In genomic region chr16:20741555-20742285, GRCh38 we compare ENCODE assay signal across 1 cellular context.
A peak's percentile ranks its signal among the peaks of the same experiment; 100 is the strongest.
TF ChIP-seq lines count a peak whose summit lies in the region.

A gene with protein sequence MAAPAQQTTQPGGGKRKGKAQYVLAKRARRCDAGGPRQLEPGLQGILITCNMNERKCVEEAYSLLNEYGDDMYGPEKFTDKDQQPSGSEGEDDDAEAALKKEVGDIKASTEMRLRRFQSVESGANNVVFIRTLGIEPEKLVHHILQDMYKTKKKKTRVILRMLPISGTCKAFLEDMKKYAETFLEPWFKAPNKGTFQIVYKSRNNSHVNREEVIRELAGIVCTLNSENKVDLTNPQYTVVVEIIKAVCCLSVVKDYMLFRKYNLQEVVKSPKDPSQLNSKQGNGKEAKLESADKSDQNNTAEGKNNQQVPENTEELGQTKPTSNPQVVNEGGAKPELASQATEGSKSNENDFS (minus strand): TSS chr16:20741818. CDS start chr16:20741739, 79 bp downstream.

TF ChIP-seq in H1, 55 proteins besides CTCF, POLR2A, EP300 and RAD21:
- TF ChIP-seq SP4 (IDR thresholded peaks at IDR 0.05; ENCODE audit: low read length) = peak; percentile 82; the same call in 1 of the 2 replicates
- peak; percentile 96 for TF ChIP-seq KDM5A (IDR thresholded peaks at IDR 0.05; ENCODE audit: low read length)
- TF ChIP-seq SUZ12 (IDR thresholded peaks at IDR 0.05; ENCODE audit: low read length) = no peak
- TF ChIP-seq BCL11A (IDR thresholded peaks at IDR 0.05; ENCODE audit: low read depth in 2 of 2, low read length in 2 of 2) = no peak
- no peak for TF ChIP-seq BACH1 (IDR thresholded peaks at IDR 0.05; ENCODE audit: low read length)
- TF ChIP-seq TEAD4 (IDR thresholded peaks at IDR 0.05; ENCODE audit: low read depth, low read length) = peak; percentile 84
- no peak for TF ChIP-seq EZH2 (IDR thresholded peaks at IDR 0.05; ENCODE audit: low read depth, low read length, severe bottlenecking)
- no peak for TF ChIP-seq TCF12 (IDR thresholded peaks at IDR 0.05; ENCODE audit: low read depth, low read length)
- no peak for TF ChIP-seq CEBPB (IDR thresholded peaks at IDR 0.05; ENCODE audit: low read depth, low read length)
- TF ChIP-seq SIN3A (conservative IDR thresholded peaks at IDR 0.05 in 1 of 2, IDR thresholded peaks at IDR 0.05 in 1 of 2; ENCODE audit: low read depth in 1 of 2, low read length in 2 of 2) = peak in 1 of 2 experiments; percentile 87; a peak in 2 of 4 replicates
- TF ChIP-seq SAP30 (IDR thresholded peaks at IDR 0.05; ENCODE audit: insufficient read depth, insufficient replicate concordance, low read length) = no peak
- TF ChIP-seq, protein P1, sequence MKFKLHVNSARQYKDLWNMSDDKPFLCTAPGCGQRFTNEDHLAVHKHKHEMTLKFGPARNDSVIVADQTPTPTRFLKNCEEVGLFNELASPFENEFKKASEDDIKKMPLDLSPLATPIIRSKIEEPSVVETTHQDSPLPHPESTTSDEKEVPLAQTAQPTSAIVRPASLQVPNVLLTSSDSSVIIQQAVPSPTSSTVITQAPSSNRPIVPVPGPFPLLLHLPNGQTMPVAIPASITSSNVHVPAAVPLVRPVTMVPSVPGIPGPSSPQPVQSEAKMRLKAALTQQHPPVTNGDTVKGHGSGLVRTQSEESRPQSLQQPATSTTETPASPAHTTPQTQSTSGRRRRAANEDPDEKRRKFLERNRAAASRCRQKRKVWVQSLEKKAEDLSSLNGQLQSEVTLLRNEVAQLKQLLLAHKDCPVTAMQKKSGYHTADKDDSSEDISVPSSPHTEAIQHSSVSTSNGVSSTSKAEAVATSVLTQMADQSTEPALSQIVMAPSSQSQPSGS (IDR thresholded peaks at IDR 0.05; ENCODE audit: low read length) = no peak
- TF ChIP-seq USF2 (IDR thresholded peaks at IDR 0.05; ENCODE audit: low read length) = no peak
- TF ChIP-seq TAF7 (optimal IDR thresholded peaks at IDR 0.05; ENCODE audit: borderline replicate concordance, low read depth, low read length) = peak; percentile 16
- TF ChIP-seq, protein P2, sequence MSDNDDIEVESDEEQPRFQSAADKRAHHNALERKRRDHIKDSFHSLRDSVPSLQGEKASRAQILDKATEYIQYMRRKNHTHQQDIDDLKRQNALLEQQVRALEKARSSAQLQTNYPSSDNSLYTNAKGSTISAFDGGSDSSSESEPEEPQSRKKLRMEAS (IDR thresholded peaks at IDR 0.05) = peak; percentile 53
- TF ChIP-seq TBP (IDR thresholded peaks at IDR 0.05; ENCODE audit: low read depth, low read length) = peak; percentile 80; the same call in 1 of the 2 replicates
- TF ChIP-seq MAFK (IDR thresholded peaks at IDR 0.05; ENCODE audit: low read depth, low read length) = no peak
- TF ChIP-seq RNF2 (IDR thresholded peaks at IDR 0.05; ENCODE audit: borderline replicate concordance, low read depth, low read length, missing control alignments, poor library complexity, severe bottlenecking) = no peak
- TF ChIP-seq SIRT6 (IDR thresholded peaks at IDR 0.05; ENCODE audit: low read length) = no peak
- peak; percentile 43; the same call in 1 of the 2 replicates for TF ChIP-seq CHD2 (IDR thresholded peaks at IDR 0.05; ENCODE audit: low read length)
- peak; percentile 43; the same call in 1 of the 2 replicates for TF ChIP-seq YY1 (IDR thresholded peaks at IDR 0.05; ENCODE audit: low read depth, low read length)
- peak; percentile 100 for TF ChIP-seq KDM4A (IDR thresholded peaks at IDR 0.05; ENCODE audit: low read depth, low read length, severe bottlenecking)
- TF ChIP-seq SP1 (IDR thresholded peaks at IDR 0.05; ENCODE audit: low read depth, low read length) = peak; percentile 92
- TF ChIP-seq RBBP5 (IDR thresholded peaks at IDR 0.05; ENCODE audit: borderline replicate concordance, low read depth, low read length) = peak; percentile 99
- TF ChIP-seq GTF2F1 (IDR thresholded peaks at IDR 0.05; ENCODE audit: borderline replicate concordance, low read depth, low read length) = no peak
- no peak for TF ChIP-seq SP2 (IDR thresholded peaks at IDR 0.05; ENCODE audit: low read length)
- peak; percentile 93 for TF ChIP-seq PHF8 (conservative IDR thresholded peaks at IDR 0.05; ENCODE audit: low read depth, low read length)
- TF ChIP-seq KDM1A (IDR thresholded peaks at IDR 0.05; ENCODE audit: borderline replicate concordance, low read length) = no peak
- TF ChIP-seq BRCA1 (IDR thresholded peaks at IDR 0.05; ENCODE audit: low read depth, low read length) = no peak
- no peak for TF ChIP-seq RFX5 (IDR thresholded peaks at IDR 0.05; ENCODE audit: borderline replicate concordance, low read depth, low read length)
- no peak for TF ChIP-seq JUND (IDR thresholded peaks at IDR 0.05; ENCODE audit: low read length)
- peak; percentile 98 for TF ChIP-seq ASH2L (IDR thresholded peaks at IDR 0.05; ENCODE audit: low read length)
- TF ChIP-seq FOSL1 (IDR thresholded peaks at IDR 0.05; ENCODE audit: insufficient read depth, low read depth, low read length) = peak; percentile 93
- no peak for TF ChIP-seq RXRA (IDR thresholded peaks at IDR 0.05; ENCODE audit: insufficient read depth, low read depth, low read length)
- peak; percentile 84 for TF ChIP-seq SRF (IDR thresholded peaks at IDR 0.05; ENCODE audit: low read depth, low read length)
- no peak for TF ChIP-seq CBX5 (IDR thresholded peaks at IDR 0.05; ENCODE audit: low read depth, low read length)
- no peak for TF ChIP-seq CTBP2 (IDR thresholded peaks at IDR 0.05; ENCODE audit: borderline replicate concordance, insufficient read depth, insufficient read length, low read length)
- TF ChIP-seq E2F6 (IDR thresholded peaks at IDR 0.05) = peak; percentile 45; the same call in 1 of the 2 replicates
- no peak for TF ChIP-seq ZNF274 (IDR thresholded peaks at IDR 0.05; ENCODE audit: borderline replicate concordance, extremely low read depth, low read length)
- TF ChIP-seq, protein P3, sequence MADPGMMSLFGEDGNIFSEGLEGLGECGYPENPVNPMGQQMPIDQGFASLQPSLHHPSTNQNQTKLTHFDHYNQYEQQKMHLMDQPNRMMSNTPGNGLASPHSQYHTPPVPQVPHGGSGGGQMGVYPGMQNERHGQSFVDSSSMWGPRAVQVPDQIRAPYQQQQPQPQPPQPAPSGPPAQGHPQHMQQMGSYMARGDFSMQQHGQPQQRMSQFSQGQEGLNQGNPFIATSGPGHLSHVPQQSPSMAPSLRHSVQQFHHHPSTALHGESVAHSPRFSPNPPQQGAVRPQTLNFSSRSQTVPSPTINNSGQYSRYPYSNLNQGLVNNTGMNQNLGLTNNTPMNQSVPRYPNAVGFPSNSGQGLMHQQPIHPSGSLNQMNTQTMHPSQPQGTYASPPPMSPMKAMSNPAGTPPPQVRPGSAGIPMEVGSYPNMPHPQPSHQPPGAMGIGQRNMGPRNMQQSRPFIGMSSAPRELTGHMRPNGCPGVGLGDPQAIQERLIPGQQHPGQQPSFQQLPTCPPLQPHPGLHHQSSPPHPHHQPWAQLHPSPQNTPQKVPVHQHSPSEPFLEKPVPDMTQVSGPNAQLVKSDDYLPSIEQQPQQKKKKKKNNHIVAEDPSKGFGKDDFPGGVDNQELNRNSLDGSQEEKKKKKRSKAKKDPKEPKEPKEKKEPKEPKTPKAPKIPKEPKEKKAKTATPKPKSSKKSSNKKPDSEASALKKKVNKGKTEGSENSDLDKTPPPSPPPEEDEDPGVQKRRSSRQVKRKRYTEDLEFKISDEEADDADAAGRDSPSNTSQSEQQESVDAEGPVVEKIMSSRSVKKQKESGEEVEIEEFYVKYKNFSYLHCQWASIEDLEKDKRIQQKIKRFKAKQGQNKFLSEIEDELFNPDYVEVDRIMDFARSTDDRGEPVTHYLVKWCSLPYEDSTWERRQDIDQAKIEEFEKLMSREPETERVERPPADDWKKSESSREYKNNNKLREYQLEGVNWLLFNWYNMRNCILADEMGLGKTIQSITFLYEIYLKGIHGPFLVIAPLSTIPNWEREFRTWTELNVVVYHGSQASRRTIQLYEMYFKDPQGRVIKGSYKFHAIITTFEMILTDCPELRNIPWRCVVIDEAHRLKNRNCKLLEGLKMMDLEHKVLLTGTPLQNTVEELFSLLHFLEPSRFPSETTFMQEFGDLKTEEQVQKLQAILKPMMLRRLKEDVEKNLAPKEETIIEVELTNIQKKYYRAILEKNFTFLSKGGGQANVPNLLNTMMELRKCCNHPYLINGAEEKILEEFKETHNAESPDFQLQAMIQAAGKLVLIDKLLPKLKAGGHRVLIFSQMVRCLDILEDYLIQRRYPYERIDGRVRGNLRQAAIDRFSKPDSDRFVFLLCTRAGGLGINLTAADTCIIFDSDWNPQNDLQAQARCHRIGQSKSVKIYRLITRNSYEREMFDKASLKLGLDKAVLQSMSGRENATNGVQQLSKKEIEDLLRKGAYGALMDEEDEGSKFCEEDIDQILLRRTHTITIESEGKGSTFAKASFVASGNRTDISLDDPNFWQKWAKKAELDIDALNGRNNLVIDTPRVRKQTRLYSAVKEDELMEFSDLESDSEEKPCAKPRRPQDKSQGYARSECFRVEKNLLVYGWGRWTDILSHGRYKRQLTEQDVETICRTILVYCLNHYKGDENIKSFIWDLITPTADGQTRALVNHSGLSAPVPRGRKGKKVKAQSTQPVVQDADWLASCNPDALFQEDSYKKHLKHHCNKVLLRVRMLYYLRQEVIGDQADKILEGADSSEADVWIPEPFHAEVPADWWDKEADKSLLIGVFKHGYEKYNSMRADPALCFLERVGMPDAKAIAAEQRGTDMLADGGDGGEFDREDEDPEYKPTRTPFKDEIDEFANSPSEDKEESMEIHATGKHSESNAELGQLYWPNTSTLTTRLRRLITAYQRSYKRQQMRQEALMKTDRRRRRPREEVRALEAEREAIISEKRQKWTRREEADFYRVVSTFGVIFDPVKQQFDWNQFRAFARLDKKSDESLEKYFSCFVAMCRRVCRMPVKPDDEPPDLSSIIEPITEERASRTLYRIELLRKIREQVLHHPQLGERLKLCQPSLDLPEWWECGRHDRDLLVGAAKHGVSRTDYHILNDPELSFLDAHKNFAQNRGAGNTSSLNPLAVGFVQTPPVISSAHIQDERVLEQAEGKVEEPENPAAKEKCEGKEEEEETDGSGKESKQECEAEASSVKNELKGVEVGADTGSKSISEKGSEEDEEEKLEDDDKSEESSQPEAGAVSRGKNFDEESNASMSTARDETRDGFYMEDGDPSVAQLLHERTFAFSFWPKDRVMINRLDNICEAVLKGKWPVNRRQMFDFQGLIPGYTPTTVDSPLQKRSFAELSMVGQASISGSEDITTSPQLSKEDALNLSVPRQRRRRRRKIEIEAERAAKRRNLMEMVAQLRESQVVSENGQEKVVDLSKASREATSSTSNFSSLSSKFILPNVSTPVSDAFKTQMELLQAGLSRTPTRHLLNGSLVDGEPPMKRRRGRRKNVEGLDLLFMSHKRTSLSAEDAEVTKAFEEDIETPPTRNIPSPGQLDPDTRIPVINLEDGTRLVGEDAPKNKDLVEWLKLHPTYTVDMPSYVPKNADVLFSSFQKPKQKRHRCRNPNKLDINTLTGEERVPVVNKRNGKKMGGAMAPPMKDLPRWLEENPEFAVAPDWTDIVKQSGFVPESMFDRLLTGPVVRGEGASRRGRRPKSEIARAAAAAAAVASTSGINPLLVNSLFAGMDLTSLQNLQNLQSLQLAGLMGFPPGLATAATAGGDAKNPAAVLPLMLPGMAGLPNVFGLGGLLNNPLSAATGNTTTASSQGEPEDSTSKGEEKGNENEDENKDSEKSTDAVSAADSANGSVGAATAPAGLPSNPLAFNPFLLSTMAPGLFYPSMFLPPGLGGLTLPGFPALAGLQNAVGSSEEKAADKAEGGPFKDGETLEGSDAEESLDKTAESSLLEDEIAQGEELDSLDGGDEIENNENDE (IDR thresholded peaks at IDR 0.05; ENCODE audit: insufficient replicate concordance, low read length) = no peak
- TF ChIP-seq POLR2AphosphoS5 (IDR thresholded peaks at IDR 0.05; ENCODE audit: low read depth, low read length) = peak; percentile 91
- no peak for TF ChIP-seq EGR1 (IDR thresholded peaks at IDR 0.05; ENCODE audit: borderline replicate concordance, low read depth, low read length)
- no peak for TF ChIP-seq HDAC6 (IDR thresholded peaks at IDR 0.05; ENCODE audit: low read depth, low read length)
- no peak for TF ChIP-seq CBX8 (IDR thresholded peaks at IDR 0.05; ENCODE audit: borderline replicate concordance, low read depth, low read length)
- peak in 1 of 2 experiments; percentile 74; a peak in 1 of 4 replicates for TF ChIP-seq HDAC2 (IDR thresholded peaks at IDR 0.05; ENCODE audit: borderline replicate concordance in 1 of 2, low read depth in 2 of 2, low read length in 2 of 2)
- TF ChIP-seq, protein P4, sequence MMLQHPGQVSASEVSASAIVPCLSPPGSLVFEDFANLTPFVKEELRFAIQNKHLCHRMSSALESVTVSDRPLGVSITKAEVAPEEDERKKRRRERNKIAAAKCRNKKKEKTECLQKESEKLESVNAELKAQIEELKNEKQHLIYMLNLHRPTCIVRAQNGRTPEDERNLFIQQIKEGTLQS (IDR thresholded peaks at IDR 0.05; ENCODE audit: insufficient read depth, low read depth, low read length) = peak; percentile 85
- no peak for TF ChIP-seq NANOG (IDR thresholded peaks at IDR 0.05; ENCODE audit: insufficient read depth, low read depth, low read length, poor library complexity, severe bottlenecking)
- TF ChIP-seq CREB1 (IDR thresholded peaks at IDR 0.05) = peak; percentile 100
- TF ChIP-seq NRF1 (IDR thresholded peaks at IDR 0.05; ENCODE audit: low read depth, low read length) = no peak
- no peak; the same call in 1 of the 2 replicates for TF ChIP-seq SIX5 (IDR thresholded peaks at IDR 0.05; ENCODE audit: low read depth, low read length)
- TF ChIP-seq CHD1 (IDR thresholded peaks at IDR 0.05; ENCODE audit: low read depth, low read length) = no peak
- no peak for TF ChIP-seq GABPA (IDR thresholded peaks at IDR 0.05; ENCODE audit: borderline replicate concordance, insufficient read depth, low read length)
- TF ChIP-seq TAF1 (IDR thresholded peaks at IDR 0.05; ENCODE audit: low read depth, low read length) = peak; percentile 87
- TF ChIP-seq JUN (IDR thresholded peaks at IDR 0.05; ENCODE audit: low read depth, low read length) = no peak
- no peak for TF ChIP-seq POU5F1 (IDR thresholded peaks at IDR 0.05; ENCODE audit: low read depth, low read length)
